1 cellular context compared by ENCODE assay signal in the genomic region with DNA sequence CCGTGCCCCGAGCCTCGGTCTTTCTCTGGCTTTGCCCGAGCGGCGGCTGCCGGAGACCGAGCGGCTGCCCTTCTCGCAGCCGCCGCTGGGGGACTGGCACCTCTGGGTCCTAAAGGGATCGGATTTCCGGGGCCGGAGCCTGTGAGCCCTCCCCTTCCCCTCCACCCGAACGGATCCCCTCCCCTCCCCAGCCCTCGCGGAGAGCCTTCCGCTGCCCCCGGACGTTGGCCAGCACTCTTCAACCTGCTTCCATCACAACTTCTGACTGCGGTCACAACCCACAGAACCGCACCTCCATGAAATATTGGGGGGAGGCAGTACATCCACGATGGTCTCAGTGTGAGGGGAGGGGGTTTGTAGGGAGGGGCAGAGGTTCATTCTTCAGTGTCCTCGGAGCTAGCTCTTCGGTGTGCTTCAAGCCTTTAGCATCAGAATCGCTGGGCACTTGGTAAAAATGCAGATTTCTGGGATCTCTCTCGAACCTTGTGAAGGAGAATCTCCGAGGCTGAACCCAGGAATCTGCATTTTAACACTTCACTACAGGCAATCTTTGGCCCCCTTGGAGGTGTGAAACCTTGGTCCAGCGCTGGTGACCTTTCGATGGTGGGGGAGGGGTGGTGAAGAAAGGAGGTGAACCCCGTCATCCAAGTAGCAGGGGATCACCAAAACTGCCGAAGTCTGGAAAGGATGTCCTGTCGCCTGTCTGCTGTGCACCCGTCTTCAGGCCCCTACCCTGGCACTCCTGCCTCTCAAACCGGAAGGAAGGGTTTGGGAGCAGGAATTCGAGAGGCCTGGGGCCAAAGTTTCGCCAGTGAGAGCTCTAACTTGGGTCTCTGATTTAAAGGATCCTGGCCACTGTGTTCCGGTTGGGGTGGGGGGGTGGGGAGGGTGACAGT.
TF ChIP-seq lines count a peak whose summit lies in the region.

No MANE protein-coding gene starts in this region.

TF ChIP-seq in HEK293, 187 proteins besides CTCF, POLR2A, EP300 and RAD21 (continued from another document and continues in another):
- TF ChIP-seq HIC1 (tag by site-specific recombination; IDR thresholded peaks at IDR 0.05), result peak; percentile 42
- no peak for TF ChIP-seq ZNF202 (tag by site-specific recombination; IDR thresholded peaks at IDR 0.05; ENCODE audit: borderline replicate concordance)
- TF ChIP-seq ZNF239 (tag by site-specific recombination; IDR thresholded peaks at IDR 0.05), result no peak
- TF ChIP-seq TRIM28 (IDR thresholded peaks at IDR 0.05; ENCODE audit: borderline replicate concordance, low read length), result peak; percentile 6; the same call in 1 of the 2 replicates
- no peak for TF ChIP-seq ZNF776 (tag by site-specific recombination; IDR thresholded peaks at IDR 0.05; ENCODE audit: borderline replicate concordance)
- TF ChIP-seq, protein P1, sequence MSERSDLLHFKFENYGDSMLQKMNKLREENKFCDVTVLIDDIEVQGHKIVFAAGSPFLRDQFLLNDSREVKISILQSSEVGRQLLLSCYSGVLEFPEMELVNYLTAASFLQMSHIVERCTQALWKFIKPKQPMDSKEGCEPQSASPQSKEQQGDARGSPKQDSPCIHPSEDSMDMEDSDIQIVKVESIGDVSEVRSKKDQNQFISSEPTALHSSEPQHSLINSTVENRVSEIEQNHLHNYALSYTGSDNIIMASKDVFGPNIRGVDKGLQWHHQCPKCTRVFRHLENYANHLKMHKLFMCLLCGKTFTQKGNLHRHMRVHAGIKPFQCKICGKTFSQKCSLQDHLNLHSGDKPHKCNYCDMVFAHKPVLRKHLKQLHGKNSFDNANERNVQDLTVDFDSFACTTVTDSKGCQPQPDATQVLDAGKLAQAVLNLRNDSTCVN (tag by site-specific recombination; optimal IDR thresholded peaks at IDR 0.05), result no peak
- TF ChIP-seq, protein P2, sequence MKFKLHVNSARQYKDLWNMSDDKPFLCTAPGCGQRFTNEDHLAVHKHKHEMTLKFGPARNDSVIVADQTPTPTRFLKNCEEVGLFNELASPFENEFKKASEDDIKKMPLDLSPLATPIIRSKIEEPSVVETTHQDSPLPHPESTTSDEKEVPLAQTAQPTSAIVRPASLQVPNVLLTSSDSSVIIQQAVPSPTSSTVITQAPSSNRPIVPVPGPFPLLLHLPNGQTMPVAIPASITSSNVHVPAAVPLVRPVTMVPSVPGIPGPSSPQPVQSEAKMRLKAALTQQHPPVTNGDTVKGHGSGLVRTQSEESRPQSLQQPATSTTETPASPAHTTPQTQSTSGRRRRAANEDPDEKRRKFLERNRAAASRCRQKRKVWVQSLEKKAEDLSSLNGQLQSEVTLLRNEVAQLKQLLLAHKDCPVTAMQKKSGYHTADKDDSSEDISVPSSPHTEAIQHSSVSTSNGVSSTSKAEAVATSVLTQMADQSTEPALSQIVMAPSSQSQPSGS (tag by site-specific recombination; IDR thresholded peaks at IDR 0.05; ENCODE audit: low read depth), result no peak
- TF ChIP-seq BCL6B (tag by site-specific recombination; IDR thresholded peaks at IDR 0.05), result no peak
- no peak for TF ChIP-seq ZNF48 (tag by site-specific recombination; IDR thresholded peaks at IDR 0.05)
- TF ChIP-seq KLF8 (tag by site-specific recombination; IDR thresholded peaks at IDR 0.05), result peak; percentile 77
- no peak for TF ChIP-seq ZNF521 (tag by site-specific recombination; IDR thresholded peaks at IDR 0.05)
- TF ChIP-seq ZNF501 (tag by site-specific recombination; IDR thresholded peaks at IDR 0.05), result peak; percentile 72; the same call in 1 of the 2 replicates
- no peak for TF ChIP-seq HOXA7 (CRISPR knock-in tag; IDR thresholded peaks at IDR 0.05; ENCODE audit: borderline replicate concordance)
- no peak for TF ChIP-seq KLF9 (tag by site-specific recombination; IDR thresholded peaks at IDR 0.05; ENCODE audit: low read depth)
- TF ChIP-seq ZNF585B (tag by site-specific recombination; IDR thresholded peaks at IDR 0.05), result no peak
- no peak; the same call in none of the 2 replicates for TF ChIP-seq BCL11B (tag by site-specific recombination; IDR thresholded peaks at IDR 0.05; ENCODE audit: low read depth)
- TF ChIP-seq HOXC10 (CRISPR knock-in tag; IDR thresholded peaks at IDR 0.05), result no peak
- no peak for TF ChIP-seq ZNF768 (tag by site-specific recombination; IDR thresholded peaks at IDR 0.05)
- TF ChIP-seq ZNF132 (tag by site-specific recombination; IDR thresholded peaks at IDR 0.05; ENCODE audit: borderline replicate concordance), result no peak
- 0 out of 2 replicates have a peak, but pooled peaks have one; percentile 8 for TF ChIP-seq OSR2 (tag by site-specific recombination; IDR thresholded peaks at IDR 0.05)
- no peak for TF ChIP-seq ZNF777 (tag by site-specific recombination; IDR thresholded peaks at IDR 0.05; ENCODE audit: borderline replicate concordance)
- TF ChIP-seq ZNF701 (tag by site-specific recombination; IDR thresholded peaks at IDR 0.05), result no peak
- peak; percentile 73 for TF ChIP-seq ZNF623 (tag by site-specific recombination; IDR thresholded peaks at IDR 0.05)
- TF ChIP-seq ZBTB11 (tag by site-specific recombination; conservative IDR thresholded peaks at IDR 0.05; ENCODE audit: low read depth), result peak; percentile 97
- TF ChIP-seq ZNF416 (tag by site-specific recombination; IDR thresholded peaks at IDR 0.05), result no peak
- no peak for TF ChIP-seq ZNF704 (tag by site-specific recombination; IDR thresholded peaks at IDR 0.05)
- TF ChIP-seq, protein P3, sequence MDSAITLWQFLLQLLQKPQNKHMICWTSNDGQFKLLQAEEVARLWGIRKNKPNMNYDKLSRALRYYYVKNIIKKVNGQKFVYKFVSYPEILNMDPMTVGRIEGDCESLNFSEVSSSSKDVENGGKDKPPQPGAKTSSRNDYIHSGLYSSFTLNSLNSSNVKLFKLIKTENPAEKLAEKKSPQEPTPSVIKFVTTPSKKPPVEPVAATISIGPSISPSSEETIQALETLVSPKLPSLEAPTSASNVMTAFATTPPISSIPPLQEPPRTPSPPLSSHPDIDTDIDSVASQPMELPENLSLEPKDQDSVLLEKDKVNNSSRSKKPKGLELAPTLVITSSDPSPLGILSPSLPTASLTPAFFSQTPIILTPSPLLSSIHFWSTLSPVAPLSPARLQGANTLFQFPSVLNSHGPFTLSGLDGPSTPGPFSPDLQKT (IDR thresholded peaks at IDR 0.05; ENCODE audit: borderline replicate concordance, low read depth, low read length), result no peak
- 0 out of 2 replicates have a peak, but pooled peaks have one; percentile 19 for TF ChIP-seq KLF16 (tag by site-specific recombination; IDR thresholded peaks at IDR 0.05)
- TF ChIP-seq IKZF3 (tag by site-specific recombination; IDR thresholded peaks at IDR 0.05), result peak; percentile 23
- TF ChIP-seq, protein P4, sequence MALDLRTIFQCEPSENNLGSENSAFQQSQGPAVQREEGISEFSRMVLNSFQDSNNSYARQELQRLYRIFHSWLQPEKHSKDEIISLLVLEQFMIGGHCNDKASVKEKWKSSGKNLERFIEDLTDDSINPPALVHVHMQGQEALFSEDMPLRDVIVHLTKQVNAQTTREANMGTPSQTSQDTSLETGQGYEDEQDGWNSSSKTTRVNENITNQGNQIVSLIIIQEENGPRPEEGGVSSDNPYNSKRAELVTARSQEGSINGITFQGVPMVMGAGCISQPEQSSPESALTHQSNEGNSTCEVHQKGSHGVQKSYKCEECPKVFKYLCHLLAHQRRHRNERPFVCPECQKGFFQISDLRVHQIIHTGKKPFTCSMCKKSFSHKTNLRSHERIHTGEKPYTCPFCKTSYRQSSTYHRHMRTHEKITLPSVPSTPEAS (tag by site-specific recombination; IDR thresholded peaks at IDR 0.05), result no peak
- no peak for TF ChIP-seq ZNF518A (tag by site-specific recombination; conservative IDR thresholded peaks at IDR 0.05; ENCODE audit: low read depth)
